Comparison of ENCODE assay signal across 1 cellular context in genomic region chr1:149873060-149873459, GRCh38. TPM values are rescaled to one million over a fixed set of nuclear protein-coding genes. Genes with fewer than 3 reads are reported as not detected.
"Had no signal": no experiment of that assay in that cellular context is flagged by ENCODE, and none has a peak within 500 bp of the region (broad histone marks: within the 10 kb centered on the region; RNA-seq: fewer than 3 reads in every experiment).

No MANE protein-coding gene starts in this region.

RNA-seq across cellular contexts. Expression of gene BOLA1, which starts 26.3 kb away (rescaled TPM):
- total RNA-seq: G401 had no signal
